Comparison of ENCODE assay signal across 1 cellular context in genomic region chr2:37873229-37873628, GRCh38.
A peak's percentile ranks its signal among the peaks of the same experiment; 100 is the strongest.
TF ChIP-seq lines count a peak whose summit lies in the region.

No MANE protein-coding gene starts in this region.

TF ChIP-seq in GM12878, 131 proteins besides CTCF, POLR2A, EP300 and RAD21 (continued from another document):
- no peak for TF ChIP-seq ZBTB11 (CRISPR knock-in tag; IDR thresholded peaks at IDR 0.05)
- peak; percentile 59; the same call in 1 of the 2 replicates for TF ChIP-seq YY1 (IDR thresholded peaks at IDR 0.05; ENCODE audit: low read depth, low read length)
